In the genomic region with DNA sequence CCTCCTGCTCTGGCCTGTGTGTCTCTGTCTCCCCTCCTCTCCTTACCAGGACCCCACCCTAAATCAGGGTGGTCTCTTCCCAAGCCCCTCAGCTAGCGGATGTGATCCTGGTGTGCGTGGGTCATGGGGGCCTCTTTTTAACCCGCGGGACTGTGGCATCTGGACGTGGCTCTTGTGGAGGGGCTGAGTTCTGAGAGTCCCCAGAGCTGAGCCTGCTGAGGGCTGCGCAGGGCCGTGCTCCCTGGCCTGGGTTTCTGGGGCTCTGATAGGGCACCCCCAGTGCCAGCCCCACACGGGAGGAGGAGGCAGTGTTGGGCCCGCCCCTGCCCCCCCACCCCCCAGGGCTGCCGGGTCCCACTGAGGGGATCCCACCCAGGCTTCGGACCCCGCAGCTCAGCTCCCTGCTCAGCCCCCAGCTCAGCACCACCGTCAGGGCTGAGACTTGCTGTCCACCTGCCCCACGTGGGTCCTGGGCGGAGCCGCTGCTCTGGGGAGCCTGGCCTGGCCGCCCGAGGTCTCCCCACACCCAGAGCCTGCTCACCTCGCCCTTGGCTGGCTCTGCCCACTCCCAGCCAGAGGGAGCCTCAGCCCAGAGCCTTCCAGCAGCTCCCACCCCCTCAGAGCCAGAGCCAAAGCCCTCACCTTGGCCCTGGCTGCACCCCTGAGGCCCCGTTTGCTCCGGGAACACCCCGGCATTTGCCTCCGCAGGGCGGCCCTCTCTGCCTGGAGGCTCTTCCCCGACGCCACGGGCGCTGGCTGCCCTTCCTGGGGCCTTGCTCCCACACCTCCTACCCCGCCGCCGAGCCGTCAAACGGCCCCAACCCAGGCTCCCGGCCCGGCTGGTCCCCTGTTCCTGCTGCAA, we compare ENCODE assay signal across 20 cellular contexts. TPM values are rescaled to one million over a fixed set of nuclear protein-coding genes. Genes with fewer than 3 reads are reported as not detected.
A peak's percentile ranks its signal among the peaks of the same experiment; 100 is the strongest.
DNase-seq lines count a peak whose midpoint lies in the region; ATAC-seq and TF ChIP-seq lines count a peak whose summit lies in the region.
"Had no signal": no experiment of that assay in that cellular context is flagged by ENCODE, and none has a peak within 500 bp of the region (broad histone marks: within the 10 kb centered on the region; RNA-seq: fewer than 3 reads in every experiment).

No MANE protein-coding gene starts in this region.

- DNase-seq in GM23338 (ENCODE audit: low spot score) = no peak
- peak; percentile 8 to 45 for DNase-seq in psoas muscle
- DNase-seq in pons (ENCODE audit: low spot score) = no peak
- no peak for DNase-seq in HUDEP-2 (lab: John Stamatoyannopoulos, UW; ENCODE audit: unreplicated experiment in 76 of 76)
- DNase-seq in erythroblast (lab: John Stamatoyannopoulos, UW) = no peak
- DNase-seq: BE2C; CD4-positive, alpha-beta T cell; COR-L47; DMS79 treated with DMSO at 0.1 percent for 48 hours; H9; KG1; NCI-H1092 treated with DMSO at 0.1 percent for 48 hours; NCI-H1436 treated with DMSO at 0.1 percent for 48 hours; NCI-H2029; NCI-H524; NCI-H774; NK-92 treated with Interleukin-12 subunit alpha and Interleukin-12 subunit beta, amount 100 ng/mL, for 24 hours; Peyer's patch had no signal

- H3K27me3 ChIP-seq in BLaER1 (peaks cover 20% of the 10 kb centered on the region; the same call in 1 of the 2 replicates), GM23338 (ENCODE audit: insufficient read depth) (no peaks in the 10 kb centered on the region), psoas muscle (ENCODE audit: insufficient read depth in 3 of 3, low read length in 2 of 3) (peaks cover 0 to 49% (median 16%) of the 10 kb centered on the region in 3 donors)
- H3K27me3 ChIP-seq: Peyer's patch had no signal

- no peaks in the 10 kb centered on the region for H3K9me3 Mint-ChIP-seq in GM23338
- H3K9me3 Mint-ChIP-seq: CD4-positive, alpha-beta T cell had no signal

- no peaks in the 10 kb centered on the region for H3K36me3 ChIP-seq in BLaER1
- H3K36me3 ChIP-seq in GM23338 (ENCODE audit: insufficient read depth) = no peaks in the 10 kb centered on the region
- H3K36me3 ChIP-seq in psoas muscle (ENCODE audit: insufficient read depth in 1 of 2, low read depth in 1 of 2) = no peaks in the 10 kb centered on the region
- H3K36me3 ChIP-seq: BE2C, Peyer's patch had no signal

- H3K9me2 ChIP-seq in GM23338 (ENCODE audit: insufficient read depth) = no peaks in the 10 kb centered on the region

- TF ChIP-seq POLR2A in erythroblast (IDR thresholded peaks at IDR 0.05; ENCODE audit: low read length) = no peak

- no peak overlapping the region for H3K4me3 ChIP-seq in BLaER1
- H3K4me3 ChIP-seq in GM23338 = no peak overlapping the region
- no peak overlapping the region for H3K4me3 ChIP-seq in psoas muscle
- H3K4me3 ChIP-seq: Peyer's patch had no signal

- H3K4me1 ChIP-seq in BLaER1 = peaks cover 100% of the 10 kb centered on the region
- no peaks in the 10 kb centered on the region for H3K4me1 ChIP-seq in GM23338 (ENCODE audit: insufficient read depth)
- no peaks in the 10 kb centered on the region for H3K4me1 ChIP-seq in psoas muscle
- H3K4me1 ChIP-seq: BE2C, Peyer's patch had no signal

- no peak overlapping the region for H3K27ac Mint-ChIP-seq in GM23338

- H3K79me2 ChIP-seq in GM23338 (replicated peaks; ENCODE audit: insufficient read depth) = no peaks in the 10 kb centered on the region

- H3F3A ChIP-seq in GM23338 (replicated peaks; ENCODE audit: low read depth) = no peaks in the 10 kb centered on the region

- intact Hi-C loops in psoas muscle (cut with DNase I) = no loop called here

- H3K27me3 Mint-ChIP-seq in GM23338 (ENCODE audit: insufficient read depth, low read depth, poor library complexity) = peaks cover 21% of the 10 kb centered on the region

- H3K9ac ChIP-seq in BLaER1 = no peak overlapping the region

- TF ChIP-seq CTCF in GM23338 (conservative IDR thresholded peaks at IDR 0.05; ENCODE audit: low read depth in 2 of 2) (no peak), psoas muscle (IDR thresholded peaks at IDR 0.05) (no peak)

- peaks cover 6% of the 10 kb centered on the region; the same call in 2 of the 3 replicates for H3K4me1 Mint-ChIP-seq in GM23338

- no peak overlapping the region for H2AFZ ChIP-seq in GM23338

- no peaks in the 10 kb centered on the region for H3K9me3 ChIP-seq in BLaER1
- H3K9me3 ChIP-seq in psoas muscle = no peaks in the 10 kb centered on the region
- H3K9me3 ChIP-seq: BE2C, Peyer's patch had no signal

- peak; percentile 39 for ATAC-seq in GM23338
- peak; percentile 38 for ATAC-seq in esophagus mucosa
- no peak for ATAC-seq in psoas muscle

- 0 out of 2 replicates have a peak, but pooled peaks cover 12% of the 10 kb centered on the region for H4K20me1 ChIP-seq in BLaER1
- H4K20me1 ChIP-seq in GM23338 (replicated peaks; ENCODE audit: insufficient read depth) = no peaks in the 10 kb centered on the region; the same call in 1 of the 2 replicates

- WGBS in psoas muscle, 3 donors = 70 to 81% (median 72%) methylated on average over 24 to 35 of the region's 35 CpGs

- H3K27ac ChIP-seq in BLaER1 (no peak overlapping the region), GM23338 (ENCODE audit: low read depth) (no peak overlapping the region), psoas muscle (no peak overlapping the region)
- H3K27ac ChIP-seq: Peyer's patch had no signal

- no peak overlapping the region for H3K4me3 Mint-ChIP-seq in GM23338
- H3K4me3 Mint-ChIP-seq: H9 had no signal

- peak overlapping the region; percentile 94 for H3K4me2 ChIP-seq in BLaER1
- no peak overlapping the region for H3K4me2 ChIP-seq in GM23338

- H3K36me3 Mint-ChIP-seq in GM23338 (ENCODE audit: low read depth) = no peaks in the 10 kb centered on the region

TF ChIP-seq in GM23338, 12 proteins besides CTCF, POLR2A, EP300 and RAD21 (continues in another document):
- TF ChIP-seq EZH2phosphoT487 (IDR thresholded peaks at IDR 0.05; ENCODE audit: unreplicated experiment) = no peak
- TF ChIP-seq POLR2AphosphoS5 (IDR thresholded peaks at IDR 0.05; ENCODE audit: low read depth) = no peak
- no peak for TF ChIP-seq JUNB (IDR thresholded peaks at IDR 0.05; ENCODE audit: unreplicated experiment)
- TF ChIP-seq ZNF331 (CRISPR knock-in tag; IDR thresholded peaks at IDR 0.05; ENCODE audit: low read depth) = no peak
- TF ChIP-seq CREB1 (CRISPR knock-in tag; IDR thresholded peaks at IDR 0.05; ENCODE audit: low read depth) = no peak
- no peak for TF ChIP-seq ZNF114 (CRISPR knock-in tag; IDR thresholded peaks at IDR 0.05)
- TF ChIP-seq NANOG (IDR thresholded peaks at IDR 0.05; ENCODE audit: borderline replicate concordance) = no peak
- TF ChIP-seq, protein P1, sequence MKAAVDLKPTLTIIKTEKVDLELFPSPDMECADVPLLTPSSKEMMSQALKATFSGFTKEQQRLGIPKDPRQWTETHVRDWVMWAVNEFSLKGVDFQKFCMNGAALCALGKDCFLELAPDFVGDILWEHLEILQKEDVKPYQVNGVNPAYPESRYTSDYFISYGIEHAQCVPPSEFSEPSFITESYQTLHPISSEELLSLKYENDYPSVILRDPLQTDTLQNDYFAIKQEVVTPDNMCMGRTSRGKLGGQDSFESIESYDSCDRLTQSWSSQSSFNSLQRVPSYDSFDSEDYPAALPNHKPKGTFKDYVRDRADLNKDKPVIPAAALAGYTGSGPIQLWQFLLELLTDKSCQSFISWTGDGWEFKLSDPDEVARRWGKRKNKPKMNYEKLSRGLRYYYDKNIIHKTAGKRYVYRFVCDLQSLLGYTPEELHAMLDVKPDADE (IDR thresholded peaks at IDR 0.05) = no peak
- no peak for TF ChIP-seq EZH2 (IDR thresholded peaks at IDR 0.05; ENCODE audit: low read depth, unreplicated experiment)

RNA-seq across cellular contexts. Expression of gene NOC4L, which starts 31.5 kb away (rescaled TPM):
- 32.7 and 42.4 TPM in 2 replicates for total RNA-seq in GM23338 (2014; rRNA removed; shearing (Covaris generic))
- polyA plus RNA-seq in GM23338 (2016; fragmentation: Nextera tagmentation; extraction: Ambion mirVana) (54.7 and 58.5 TPM in 2 replicates), psoas muscle (10 to 100 TPM; 28.4 to 36.7 (median 30.8) TPM)
- total RNA-seq in esophagus mucosa (18.1 TPM), psoas muscle (10 to 100 TPM in 3 of 4 donors, 1 to 10 TPM in 1; 7.9 to 25.7 (median 17.7) TPM)

RNA-seq across cellular contexts. Expression of gene DDX51, which starts 31.6 kb away (rescaled TPM):
- 18.3 and 19.3 TPM in 2 replicates for total RNA-seq in GM23338 (2014; rRNA removed; shearing (Covaris generic))
- polyA plus RNA-seq in GM23338 (2016; fragmentation: Nextera tagmentation; extraction: Ambion mirVana) (12.4 and 13.0 TPM in 2 replicates), psoas muscle (10 to 100 TPM; 11.7 to 17.0 (median 14.8) TPM)
- total RNA-seq in esophagus mucosa (9.0 TPM), psoas muscle (10 to 100 TPM in 3 of 4 donors, 1 to 10 TPM in 1; 7.3 to 17.1 (median 11.8) TPM)

Comparison
In these comparisons a context has a peak if more than half of its experiments do, and no peak if none do; other contexts are left out.
1. ATAC-seq: peak in GM23338 (single experiment) and esophagus mucosa (single experiment); none in psoas muscle (0 of 4).
2. DNase-seq: peak in psoas muscle (2 of 2); none in GM23338 (single experiment), pons (single experiment), HUDEP-2 (0 of 76) and erythroblast (0 of 2).